1 cellular context compared by ENCODE assay signal in genomic region chr9:68706579-68707201, GRCh38.
TF ChIP-seq lines count a peak whose summit lies in the region.

No MANE protein-coding gene starts in this region.

TF ChIP-seq in GM12878, 131 proteins besides CTCF, POLR2A, EP300 and RAD21 (continued from another document):
- TF ChIP-seq FOXM1 (IDR thresholded peaks at IDR 0.05; ENCODE audit: low read depth, low read length) = peak; percentile 66; the same call in 1 of the 2 replicates
- TF ChIP-seq E4F1 (IDR thresholded peaks at IDR 0.05; ENCODE audit: borderline replicate concordance, partially characterized antibody) = no peak
- TF ChIP-seq CUX1 (IDR thresholded peaks at IDR 0.05; ENCODE audit: insufficient replicate concordance, low read depth, low read length) = peak; percentile 16
- TF ChIP-seq SIN3A (IDR thresholded peaks at IDR 0.05; ENCODE audit: low read depth, low read length) = no peak
- TF ChIP-seq PAX5 (IDR thresholded peaks at IDR 0.05; ENCODE audit: borderline replicate concordance, low read depth, low read length) = no peak
- TF ChIP-seq SREBF1 (IDR thresholded peaks at IDR 0.05; ENCODE audit: low read length) = no peak
- no peak for TF ChIP-seq NFXL1 (IDR thresholded peaks at IDR 0.05; ENCODE audit: borderline replicate concordance)
- no peak for TF ChIP-seq CHD4 (IDR thresholded peaks at IDR 0.05)
- TF ChIP-seq RUNX3 (IDR thresholded peaks at IDR 0.05; ENCODE audit: low read length) = peak; percentile 56
- TF ChIP-seq, protein P1, sequence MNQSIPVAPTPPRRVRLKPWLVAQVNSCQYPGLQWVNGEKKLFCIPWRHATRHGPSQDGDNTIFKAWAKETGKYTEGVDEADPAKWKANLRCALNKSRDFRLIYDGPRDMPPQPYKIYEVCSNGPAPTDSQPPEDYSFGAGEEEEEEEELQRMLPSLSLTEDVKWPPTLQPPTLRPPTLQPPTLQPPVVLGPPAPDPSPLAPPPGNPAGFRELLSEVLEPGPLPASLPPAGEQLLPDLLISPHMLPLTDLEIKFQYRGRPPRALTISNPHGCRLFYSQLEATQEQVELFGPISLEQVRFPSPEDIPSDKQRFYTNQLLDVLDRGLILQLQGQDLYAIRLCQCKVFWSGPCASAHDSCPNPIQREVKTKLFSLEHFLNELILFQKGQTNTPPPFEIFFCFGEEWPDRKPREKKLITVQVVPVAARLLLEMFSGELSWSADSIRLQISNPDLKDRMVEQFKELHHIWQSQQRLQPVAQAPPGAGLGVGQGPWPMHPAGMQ (IDR thresholded peaks at IDR 0.05; ENCODE audit: borderline replicate concordance) = no peak
- 0 out of 2 replicates have a peak, but pooled peaks have one; percentile 25 for TF ChIP-seq ATF7 (IDR thresholded peaks at IDR 0.05; ENCODE audit: low read depth)
- TF ChIP-seq PAX8 (IDR thresholded peaks at IDR 0.05) = no peak
- no peak for TF ChIP-seq LARP7 (IDR thresholded peaks at IDR 0.05)
- peak; percentile 42 for TF ChIP-seq CREM (IDR thresholded peaks at IDR 0.05; ENCODE audit: low read depth)
- 0 out of 2 replicates have a peak, but pooled peaks have one; percentile 34 for TF ChIP-seq CREB1 (IDR thresholded peaks at IDR 0.05; ENCODE audit: low read depth)
- no peak for TF ChIP-seq SP1 (IDR thresholded peaks at IDR 0.05; ENCODE audit: low read depth, low read length)
- no peak; a peak in 1 of 4 replicates for TF ChIP-seq ETV6 (conservative IDR thresholded peaks at IDR 0.05 in 1 of 2, IDR thresholded peaks at IDR 0.05 in 1 of 2; ENCODE audit: borderline replicate concordance in 1 of 2, low read depth in 1 of 2)
- peak; percentile 25 for TF ChIP-seq MEF2B (IDR thresholded peaks at IDR 0.05; ENCODE audit: partially characterized antibody, poor library complexity, severe bottlenecking)
- 0 out of 2 replicates have a peak, but pooled peaks have one; percentile 37 for TF ChIP-seq TCF12 (IDR thresholded peaks at IDR 0.05; ENCODE audit: low read depth, low read length)
- peak; percentile 84; the same call in 1 of the 2 replicates for TF ChIP-seq NFIC (IDR thresholded peaks at IDR 0.05; ENCODE audit: low read depth, low read length)
- no peak for TF ChIP-seq STAT1 (conservative IDR thresholded peaks at IDR 0.05)
- no peak for TF ChIP-seq RBBP5 (conservative IDR thresholded peaks at IDR 0.05)
- no peak for TF ChIP-seq ZBTB4 (CRISPR knock-in tag; IDR thresholded peaks at IDR 0.05)
TF ChIP-seq in GM12878: peak in this region for 27.
